9 cellular contexts compared by ENCODE assay signal in genomic region chr14:74922752-74923401, GRCh38. TPM values are rescaled to one million over a fixed set of nuclear protein-coding genes. Genes with fewer than 3 reads are reported as not detected.
A peak's percentile ranks its signal among the peaks of the same experiment; 100 is the strongest.
DNase-seq lines count a peak whose midpoint lies in the region; ATAC-seq and TF ChIP-seq lines count a peak whose summit lies in the region.
"Had no signal": no experiment of that assay in that cellular context is flagged by ENCODE, and none has a peak within 500 bp of the region (broad histone marks: within the 10 kb centered on the region; RNA-seq: fewer than 3 reads in every experiment).

Gene RPS6KL1, minus strand, starts transcription at chr14:74923260. Its CDS starts 1,719 bp downstream, at chr14:74921541.

- no peak for TF ChIP-seq POLR2A in ovary (IDR thresholded peaks at IDR 0.05)

- intact Hi-C loops in Right ventricle myocardium superior (cut with DNase I) (no loop called here), ovary (cut with DNase I) (no loop called here)

- H3K4me1 ChIP-seq in ovary (ENCODE audit: insufficient read depth) (peaks cover 3% of the 10 kb centered on the region), thymus (ENCODE audit: control insufficient read depth, insufficient read depth, low read length) (no peaks in the 10 kb centered on the region)

- 4 to 7% (median 5%) methylated on average over 28 to 51 of the region's 51 CpGs for WGBS in ovary, 3 donors
- WGBS in thymus, result 20% methylated on average over 51 of the region's 51 CpGs

- TF ChIP-seq CTCF in ovary (IDR thresholded peaks at IDR 0.05), result no peak

- H3K4me3 ChIP-seq in ovary, result peak within 1 kb of the TSS; percentile 51
- H3K4me3 ChIP-seq in thymus (ENCODE audit: low read length), result peak within 1 kb of the TSS; percentile 52

- no peak for TF ChIP-seq EP300 in ovary (IDR thresholded peaks at IDR 0.05)

- H3K9me3 ChIP-seq in ovary, result no peaks in the 10 kb centered on the region
- no peaks in the 10 kb centered on the region for H3K9me3 ChIP-seq in thymus (ENCODE audit: control insufficient read depth)
- H3K9me3 ChIP-seq: neutrophil had no signal

- DNase-seq in Daoy (ENCODE audit: low read depth) (peak; percentile 93), HCEC 1CT (peak; percentile 53), NCI-H1048 (lab: John Stamatoyannopoulos, UW) (peak; percentile 59), SKM-1 (lab: John Stamatoyannopoulos, UW; ENCODE audit: unreplicated experiment) (peak; percentile 8), Right ventricle myocardium superior (peak; percentile 91), ovary (peak; percentile 58 to 84 (median 74))
- DNase-seq in activated naive CD8-positive, alpha-beta T cell treated with anti-CD3 and anti-CD28 coated beads, Interleukin-2, amount 50 U/mL, for 16 hours (ENCODE audit: low read depth, low spot score), result peak; percentile 43

- H3K36me3 ChIP-seq in ovary (no peaks in the 10 kb centered on the region), thymus (ENCODE audit: control insufficient read depth, insufficient read depth) (no peaks in the 10 kb centered on the region)
- H3K36me3 ChIP-seq: neutrophil had no signal

- H3K27ac ChIP-seq in ovary, result peak within 1 kb of the TSS in 1 of 2 donors; percentile 17
- no peak within 1 kb of the TSS for H3K27ac ChIP-seq in thymus (ENCODE audit: low read depth)
- H3K27ac ChIP-seq: neutrophil had no signal

- H3K27me3 ChIP-seq in ovary, result no peaks in the 10 kb centered on the region
- H3K27me3 ChIP-seq in thymus (ENCODE audit: control insufficient read depth, insufficient read depth), result no peaks in the 10 kb centered on the region

- ATAC-seq in Right ventricle myocardium superior (ENCODE audit: poor library complexity), result peak; percentile 98

RNA-seq across cellular contexts. Expression of gene RPS6KL1, which starts in this region (rescaled TPM):
- total RNA-seq in Daoy (2014; rRNA removed; shearing (Covaris generic)), result 6.6 and 9.8 TPM in 2 replicates
- 16.8 TPM for total RNA-seq in Right ventricle myocardium superior
- total RNA-seq in ovary, result 1 to 10 TPM in 5 of 7 donors, under 1 TPM in 2; 0.24 to 3.0 (median 1.8) TPM
- polyA plus RNA-seq in ovary, result 1 to 10 TPM in 1 of 2 donors, under 1 TPM in 1; 0.67 to 1.7 TPM
- polyA plus RNA-seq in thymus, result 0.91 TPM

Comparison
In these comparisons a context has a peak if more than half of its experiments do, and no peak if none do; other contexts are left out.
1. DNase-seq: peak in every context shown above with its lines; median percentile 93 in Daoy; 91 in Right ventricle myocardium superior; 74 in ovary; 59 in NCI-H1048; 53 in HCEC 1CT; 43 in activated naive CD8-positive, alpha-beta T cell treated with anti-CD3 and anti-CD28 coated beads, Interleukin-2, amount 50 U/mL, for 16 hours; 8 in SKM-1.